Comparison of ENCODE assay signal across 8 cellular contexts in genomic region chr4:80069837-80070788, GRCh38. TPM values are rescaled to one million over a fixed set of nuclear protein-coding genes. Genes with fewer than 3 reads are reported as not detected.
DNase-seq lines count a peak whose midpoint lies in the region; ATAC-seq and TF ChIP-seq lines count a peak whose summit lies in the region.

No MANE protein-coding gene starts in this region.

- peak overlapping the region; percentile 64 for H3K27ac Mint-ChIP-seq in activated naive CD8-positive, alpha-beta T cell treated with anti-CD3 and anti-CD28 coated beads, Interleukin-2, amount 50 U/mL, for 24 hours
- H3K27ac Mint-ChIP-seq in naive thymus-derived CD4-positive, alpha-beta T cell = peak overlapping the region; percentile 6 to 98 (median 92)

- peak overlapping the region; percentile 50 to 72; a peak in 2 of 4 replicates for H3K4me3 ChIP-seq in DND-41 (ENCODE audit: low read depth in 1 of 2, low read length in 2 of 2)
- H3K4me3 ChIP-seq in HEK293 (ENCODE audit: low read depth, low read length) = no peak overlapping the region
- no peak overlapping the region for H3K4me3 ChIP-seq in naive thymus-derived CD4-positive, alpha-beta T cell (ENCODE audit: low read length)
- no peak overlapping the region for H3K4me3 ChIP-seq in testis

- H3K4me1 ChIP-seq in DND-41 (ENCODE audit: insufficient read depth, low read length) = peaks cover 62% of the 10 kb centered on the region
- peaks cover 3% of the 10 kb centered on the region; the same call in 1 of the 2 replicates for H3K4me1 ChIP-seq in HEK293 (ENCODE audit: control insufficient read depth, insufficient read depth, low read length)
- H3K4me1 ChIP-seq in naive thymus-derived CD4-positive, alpha-beta T cell (ENCODE audit: control insufficient read depth in 2 of 2, insufficient read depth in 2 of 2, low read length in 2 of 2) = peaks cover 23 to 33% of the 10 kb centered on the region in 2 donors
- no peaks in the 10 kb centered on the region for H3K4me1 ChIP-seq in testis

- H3K4me3 Mint-ChIP-seq in activated naive CD8-positive, alpha-beta T cell treated with anti-CD3 and anti-CD28 coated beads, Interleukin-2, amount 50 U/mL, for 24 hours = peak overlapping the region; percentile 89
- H3K4me3 Mint-ChIP-seq in naive thymus-derived CD4-positive, alpha-beta T cell = peak overlapping the region; percentile 1 to 97 (median 88)

- POLR2A ChIA-PET in HEK293 (lab: Yijun Ruan, JAX) = no interaction called here
- POLR2A ChIA-PET in naive thymus-derived CD4-positive, alpha-beta T cell (lab: Charles Lee) = interaction anchor here (0.6 to 1.2 kb wide), 4 partner anchors 14 to 1720 kb away, joined by 3 to 6 read pairs (median 3); no protein-coding TSS in a partner anchor

- H3K79me2 ChIP-seq in DND-41 (ENCODE audit: insufficient read depth, low read length) = peaks cover 69% of the 10 kb centered on the region

- H3K9me3 ChIP-seq in DND-41 (ENCODE audit: insufficient read depth, low read length, severe bottlenecking) (no peaks in the 10 kb centered on the region), HEK293 (ENCODE audit: control insufficient read depth, insufficient read depth, low read depth, low read length) (no peaks in the 10 kb centered on the region), testis (no peaks in the 10 kb centered on the region)
- no peaks in the 10 kb centered on the region for H3K9me3 ChIP-seq in naive thymus-derived CD4-positive, alpha-beta T cell (ENCODE audit: control insufficient read depth in 2 of 3, low read length in 3 of 3)

- peaks cover 4% of the 10 kb centered on the region for H3K27me3 Mint-ChIP-seq in activated naive CD8-positive, alpha-beta T cell treated with anti-CD3 and anti-CD28 coated beads, Interleukin-2, amount 50 U/mL, for 24 hours
- H3K27me3 Mint-ChIP-seq in naive thymus-derived CD4-positive, alpha-beta T cell = peaks cover 0 to 3% (median 0%) of the 10 kb centered on the region in 5 donors

- no peak for DNase-seq in DND-41
- no peak for DNase-seq in activated naive CD8-positive, alpha-beta T cell treated with anti-CD3 and anti-CD28 coated beads, Interleukin-2, amount 50 U/mL, for 24 hours
- peak in 1 of 9 donors; percentile 3 for DNase-seq in naive thymus-derived CD4-positive, alpha-beta T cell
- DNase-seq in NCI-H1417 (lab: John Stamatoyannopoulos, UW) = no peak
- no peak for DNase-seq in testis
- DNase-seq in NCI-H1694 treated with DMSO at 0.1 percent for 48 hours (lab: John Stamatoyannopoulos, UW) = no peak

- H3K27me3 ChIP-seq in DND-41 (ENCODE audit: insufficient read depth, low read length, poor library complexity) = no peaks in the 10 kb centered on the region
- no peaks in the 10 kb centered on the region for H3K27me3 ChIP-seq in naive thymus-derived CD4-positive, alpha-beta T cell (ENCODE audit: control insufficient read depth in 2 of 2, insufficient read depth in 2 of 2, low read length in 2 of 2)
- H3K27me3 ChIP-seq in testis = no peaks in the 10 kb centered on the region

- H3K27ac ChIP-seq in DND-41 (ENCODE audit: low read length) = peak overlapping the region; percentile 89
- H3K27ac ChIP-seq in HEK293 (ENCODE audit: extremely low read depth, low read depth, low read length) = no peak overlapping the region
- peak overlapping the region; percentile 86 for H3K27ac ChIP-seq in naive thymus-derived CD4-positive, alpha-beta T cell (ENCODE audit: low read depth, low read length)
- H3K27ac ChIP-seq in testis = no peak overlapping the region

- no peaks in the 10 kb centered on the region for H4K20me1 ChIP-seq in DND-41 (ENCODE audit: insufficient read depth, low read length)

- H3K36me3 ChIP-seq in DND-41 (ENCODE audit: insufficient read depth, low read length) (peaks cover 51% of the 10 kb centered on the region), HEK293 (ENCODE audit: control insufficient read depth in 2 of 2, insufficient read depth in 1 of 2, low read length in 2 of 2) (peaks cover 0 to 19% of the 10 kb centered on the region in 2 experiments; a peak in 1 of 3 replicates), testis (ENCODE audit: low read depth, missing control alignments) (no peaks in the 10 kb centered on the region)
- peaks cover 0 to 15% (median 0%) of the 10 kb centered on the region in 3 experiments for H3K36me3 ChIP-seq in naive thymus-derived CD4-positive, alpha-beta T cell (ENCODE audit: control insufficient read depth in 2 of 3, insufficient read depth in 3 of 3, low read length in 3 of 3)

- TF ChIP-seq CTCF in DND-41 (IDR thresholded peaks at IDR 0.05; ENCODE audit: borderline replicate concordance, extremely low read depth, low read length, poor library complexity, severe bottlenecking) (no peak), HEK293 (tag by site-specific recombination; IDR thresholded peaks at IDR 0.05) (no peak), testis (IDR thresholded peaks at IDR 0.05) (no peak)

- TF ChIP-seq POLR2A in testis (IDR thresholded peaks at IDR 0.05) = no peak

- H3K36me3 Mint-ChIP-seq in activated naive CD8-positive, alpha-beta T cell treated with anti-CD3 and anti-CD28 coated beads, Interleukin-2, amount 50 U/mL, for 24 hours (ENCODE audit: low read depth) = peaks cover 28% of the 10 kb centered on the region
- H3K36me3 Mint-ChIP-seq in naive thymus-derived CD4-positive, alpha-beta T cell = peaks cover 4 to 45% (median 21%) of the 10 kb centered on the region in 5 donors

- peak overlapping the region; percentile 64 for H3K4me2 ChIP-seq in DND-41 (ENCODE audit: insufficient read depth, low read length)

- CTCF ChIA-PET in HEK293 (lab: Yijun Ruan, JAX) = no interaction called here
- CTCF ChIA-PET in naive thymus-derived CD4-positive, alpha-beta T cell (lab: Charles Lee) = no interaction called here

- intact Hi-C loops in naive thymus-derived CD4-positive, alpha-beta T cell (cut with micrococcal nuclease) = loop anchor here (5.0 to 10.0 kb wide), 4 partner anchors 132 to 1425 kb away; partner anchors contain the start of gene BMP2K (in 1 of the 2)
- intact Hi-C loops in testis (cut with DNase I; ENCODE audit: low total_unique reads) = loop anchor here (5.0 to 10.0 kb wide), 2 partner anchors 115 to 1108 kb away; no protein-coding TSS in a partner anchor

- peak overlapping the region; percentile 93 for H3K9ac ChIP-seq in DND-41 (ENCODE audit: low read depth, low read length)

- H3K9me3 Mint-ChIP-seq in activated naive CD8-positive, alpha-beta T cell treated with anti-CD3 and anti-CD28 coated beads, Interleukin-2, amount 50 U/mL, for 24 hours = no peaks in the 10 kb centered on the region
- H3K9me3 Mint-ChIP-seq in naive thymus-derived CD4-positive, alpha-beta T cell = no peaks in the 10 kb centered on the region

- H2AFZ ChIP-seq in DND-41 (ENCODE audit: low read depth, low read length) = no peak overlapping the region

- ATAC-seq in DND-41 (ENCODE audit: insufficient read depth, low read depth) = no peak
- ATAC-seq in activated naive CD8-positive, alpha-beta T cell treated with anti-CD3 and anti-CD28 coated beads, Interleukin-2, amount 50 U/mL, for 24 hours = peak; percentile 16
- no peak for ATAC-seq in naive thymus-derived CD4-positive, alpha-beta T cell
- no peak for ATAC-seq in esophagus mucosa

- peaks cover 61% of the 10 kb centered on the region for H3K4me1 Mint-ChIP-seq in activated naive CD8-positive, alpha-beta T cell treated with anti-CD3 and anti-CD28 coated beads, Interleukin-2, amount 50 U/mL, for 24 hours
- peaks cover 26 to 85% (median 69%) of the 10 kb centered on the region in 7 donors for H3K4me1 Mint-ChIP-seq in naive thymus-derived CD4-positive, alpha-beta T cell

- 87 to 94% methylated on average over 2 of the region's 2 CpGs for WGBS in testis, 2 donors

TF ChIP-seq in HEK293, 187 proteins besides CTCF, POLR2A, EP300 and RAD21 (continues in another document):
- TF ChIP-seq ZNF791 (tag by site-specific recombination; IDR thresholded peaks at IDR 0.05) (no peak), ZBTB17 (tag by site-specific recombination; IDR thresholded peaks at IDR 0.05) (no peak), BCL6B (tag by site-specific recombination; IDR thresholded peaks at IDR 0.05) (peak; percentile 81), MZF1 (tag by site-specific recombination; IDR thresholded peaks at IDR 0.05; ENCODE audit: borderline replicate concordance) (no peak), ZNF76 (tag by site-specific recombination; IDR thresholded peaks at IDR 0.05; ENCODE audit: borderline replicate concordance, low read depth) (no peak)

RNA-seq across cellular contexts. Expression of gene ANTXR2, which starts 2.9 kb away (rescaled TPM):
- 10 to 100 TPM; 20.3 to 69.8 (median 50.0) TPM for total RNA-seq in naive thymus-derived CD4-positive, alpha-beta T cell
- 10 to 100 TPM; 37.1 to 38.2 TPM for polyA plus RNA-seq in naive thymus-derived CD4-positive, alpha-beta T cell
- total RNA-seq in testis (10 to 100 TPM; 23.8 to 30.4 TPM), esophagus mucosa (1.8 TPM)
- polyA plus RNA-seq in testis (ENCODE audit: insufficient read depth, low read depth, low replicate concordance) = 30.8 TPM

Comparison
In these comparisons a context has a peak if more than half of its experiments do, and no peak if none do; other contexts are left out.
1. H3K27ac ChIP-seq: peak in DND-41 (single experiment) and naive thymus-derived CD4-positive, alpha-beta T cell (single experiment); none in HEK293 (single experiment) and testis (0 of 2).
2. H3K4me3 ChIP-seq: peak in DND-41 (2 of 2); none in HEK293 (single experiment), naive thymus-derived CD4-positive, alpha-beta T cell (single experiment) and testis (0 of 2).